Comparison of ENCODE assay signal across 8 cellular contexts in genomic region chr1:168136709-168137514, GRCh38. TPM values are rescaled to one million over a fixed set of nuclear protein-coding genes. Genes with fewer than 3 reads are reported as not detected.
DNase-seq lines count a peak whose midpoint lies in the region; ATAC-seq, FAIRE-seq and TF ChIP-seq lines count a peak whose summit lies in the region.

Gene GPR161, minus strand, starts transcription at chr1:168136930. Its CDS starts 32,080 bp downstream, at chr1:168104850.

- H3K27me3 ChIP-seq in GM12878 (replicated peaks in 1 of 2; ENCODE audit: control insufficient read depth in 2 of 2, insufficient read depth in 2 of 2, low read length in 1 of 2): peaks cover 11 to 20% of the 10 kb centered on the region in 2 experiments; a peak in 3 of 4 replicates
- no peaks in the 10 kb centered on the region for H3K27me3 ChIP-seq in right cardiac atrium (ENCODE audit: control insufficient read depth, insufficient read depth)

- RAD21 ChIA-PET in GM12878 (lab: Charles Lee; ENCODE audit: unreplicated experiment): no interaction called here

- H3K36me3 Mint-ChIP-seq in progenitor cell of endocrine pancreas (ENCODE audit: insufficient read depth): peaks cover 2% of the 10 kb centered on the region

- FAIRE-seq in RCC 7860 (lab: Jason Lieb, UNC) (no peak), GM12878 (lab: Jason Lieb, UNC) (no peak)

- ATAC-seq in HG02642 (IDR thresholded peaks at IDR 0.05; ENCODE audit: poor library complexity, unreplicated experiment) (peak; percentile 54), GM12878 (peak; percentile 69), right cardiac atrium (peak; percentile 66 to 75), GM19324 (IDR thresholded peaks at IDR 0.05; ENCODE audit: low FRiP score, unreplicated experiment) (no peak)

- H2AFZ ChIP-seq in GM12878 (ENCODE audit: control insufficient read depth, low read depth, low read length): peak within 1 kb of the TSS; percentile 64

- H3K36me3 ChIP-seq in GM12878 (ENCODE audit: control insufficient read depth in 2 of 2, insufficient read depth in 2 of 2, low read length in 1 of 2): no peaks in the 10 kb centered on the region

- H4K20me1 ChIP-seq in GM12878 (ENCODE audit: control insufficient read depth, insufficient read depth): no peaks in the 10 kb centered on the region

- 6% methylated on average over 27 of the region's 86 CpGs for WGBS in GM12878 (ENCODE audit: insufficient coverage, insufficient replicate concordance, low lambda C conversion rate, missing lambda C conversion rate)
- WGBS in right cardiac atrium: under 1% methylated on average over 86 of the region's 86 CpGs

- H3K27ac ChIP-seq in GM12878 (ENCODE audit: control insufficient read depth, insufficient read depth): no peak within 1 kb of the TSS
- H3K27ac ChIP-seq in right cardiac atrium (ENCODE audit: low read length): peak within 1 kb of the TSS; percentile 89

- H3K79me2 ChIP-seq in GM12878 (ENCODE audit: control insufficient read depth, insufficient read depth, low read length): no peaks in the 10 kb centered on the region

- H3K4me1 Mint-ChIP-seq in progenitor cell of endocrine pancreas (ENCODE audit: low read depth): peaks cover 30% of the 10 kb centered on the region

- no peak for TF ChIP-seq CTCF in GM12878 (IDR thresholded peaks at IDR 0.05 in 2 of 3, conservative IDR thresholded peaks at IDR 0.05 in 1 of 3; ENCODE audit: control insufficient read depth in 2 of 3, extremely low read depth in 1 of 3, insufficient read depth in 1 of 3, low read depth in 3 of 3, low read length in 3 of 3)
- TF ChIP-seq CTCF in progenitor cell of endocrine pancreas (IDR thresholded peaks at IDR 0.05; ENCODE audit: unreplicated experiment): no peak

- peak within 1 kb of the TSS; percentile 69 for H3K4me3 ChIP-seq in GM12878
- peak within 1 kb of the TSS; percentile 60 for H3K4me3 ChIP-seq in right cardiac atrium (ENCODE audit: low read length)

- no peak within 1 kb of the TSS for H3K9ac ChIP-seq in GM12878 (ENCODE audit: control insufficient read depth, insufficient read depth, low read length)

- peak within 1 kb of the TSS; percentile 97 for H3K4me2 ChIP-seq in GM12878 (ENCODE audit: control insufficient read depth, insufficient read depth)

- H3K4me3 Mint-ChIP-seq in progenitor cell of endocrine pancreas (ENCODE audit: low read depth): peak within 1 kb of the TSS; percentile 93

- DNase-seq in COLO668 (lab: John Stamatoyannopoulos, UW; ENCODE audit: unreplicated experiment) (peak; percentile 72), RCC 7860 (ENCODE audit: low spot score) (peak; percentile 20), GM12878 (ENCODE audit: low read depth, low spot score) (no peak), right cardiac atrium (peak; percentile 63 to 88 (median 83)), progenitor cell of endocrine pancreas (ENCODE audit: low spot score, unreplicated experiment) (peak; percentile 55), GF-D8 (lab: John Stamatoyannopoulos, UW) (no peak)

- CTCF ChIA-PET in GM12878 (lab: Yijun Ruan, JAX): interaction anchor here (0.7 kb wide), 1 partner anchor 8 kb away, joined by 3 read pairs; no protein-coding TSS in a partner anchor

- H3K27me3 Mint-ChIP-seq in progenitor cell of endocrine pancreas: no peaks in the 10 kb centered on the region

- no peak for TF ChIP-seq POLR2A in GM12878 (IDR thresholded peaks at IDR 0.05; ENCODE audit: low read depth, low read length)

- peak within 1 kb of the TSS; percentile 99 for H3K27ac Mint-ChIP-seq in progenitor cell of endocrine pancreas

- intact Hi-C loops in GM12878 (cut with micrococcal nuclease; ENCODE audit: unreplicated experiment) (no loop called here), right cardiac atrium (cut with DNase I) (no loop called here)

- TF ChIP-seq RAD21 in GM12878 (IDR thresholded peaks at IDR 0.05; ENCODE audit: insufficient read depth, low read depth, low read length): no peak

- TF ChIP-seq EP300 in GM12878 (IDR thresholded peaks at IDR 0.05; ENCODE audit: borderline replicate concordance in 1 of 2, control insufficient read depth in 1 of 2, low read depth in 2 of 2, low read length in 2 of 2): no peak

- POLR2A ChIA-PET in GM12878 (lab: Charles Lee): interaction anchor here (0.7 kb wide), 1 partner anchor 64 kb away, joined by 3 read pairs; no protein-coding TSS in a partner anchor

- in situ Hi-C loops in GM12878 (cut with MboI): no loop called here

- no peaks in the 10 kb centered on the region for H3K9me3 Mint-ChIP-seq in progenitor cell of endocrine pancreas (ENCODE audit: low read depth)

- no TSS peak for BruUV-seq in GM12878 (replicated peaks; lab: Mats Ljungman, UMichigan)

- H3K4me1 ChIP-seq in GM12878 (ENCODE audit: control insufficient read depth, insufficient read depth, low read length) (peaks cover 8% of the 10 kb centered on the region), right cardiac atrium (ENCODE audit: control insufficient read depth, insufficient read depth, low read length) (peaks cover 5% of the 10 kb centered on the region)

- H3K9me3 ChIP-seq in GM12878 (replicated peaks; ENCODE audit: control insufficient read depth, insufficient read depth, low read length) (no peaks in the 10 kb centered on the region), right cardiac atrium (ENCODE audit: control insufficient read depth, low read length) (no peaks in the 10 kb centered on the region)

- SMC1A ChIA-PET in GM12878 (lab: Charles Lee; ENCODE audit: uncharacterized antibody, unreplicated experiment): no interaction called here

TF ChIP-seq in GM12878, 131 proteins besides CTCF, POLR2A, EP300 and RAD21:
- TF ChIP-seq RAD51 (IDR thresholded peaks at IDR 0.05): no peak
- peak; percentile 22; the same call in 1 of the 2 replicates for TF ChIP-seq EED (IDR thresholded peaks at IDR 0.05; ENCODE audit: low read depth)

RNA-seq across cellular contexts. Expression of gene GPR161, which starts in this region (rescaled TPM):
- total RNA-seq in GM12878 (2013; cell fraction: nucleolus; rRNA removed): not detected in 2 replicates
- 0.17 and 0.71 TPM in 2 replicates for total RNA-seq in GM12878 (2014; rRNA removed)
- total RNA-seq in GM12878 (2014; rRNA removed; fragmentation: Illumina TruSeq; extraction: Trizol): 0.28 and 0.49 TPM in 2 replicates
- total RNA-seq in GM12878 (2021): 0.46 and 0.61 TPM in 2 replicates
- 0.09 TPM for polyA plus RNA-seq in GM12878 (2011; ENCODE audit: low read depth)
- polyA plus RNA-seq in GM12878 (2011; rRNA removed): not detected in 2 replicates
- polyA plus RNA-seq in GM12878 (2011; cell fraction: cytosol; rRNA removed): 0.05 TPM in 1 of 2 replicates, not detected in the other
- polyA plus RNA-seq in GM12878 (2011; cell fraction: nucleus; rRNA removed): 0.04 and 0.09 TPM in 2 replicates
- polyA plus RNA-seq in GM12878 (2012): 0.08 and 0.21 TPM in 2 replicates
- polyA plus RNA-seq in GM12878 (2014; fragmentation: Illumina TruSeq; extraction: Trizol): 0.22 and 0.43 TPM in 2 replicates
- under 1 TPM in 1 of 2 experiments, not detected in 1; 0.07 TPM for polyA plus RNA-seq in GM12878 (2014; fragmentation: Nextera tagmentation; extraction: Ambion mirVana)
- 0.13 and 0.29 TPM in 2 replicates for polyA plus RNA-seq in GM12878 (2014; rRNA removed)
- under 1 TPM; 0.08 to 0.39 TPM for polyA plus RNA-seq in GM12878 (2016; fragmentation: Nextera tagmentation; extraction: Ambion mirVana)
- not detected in 2 replicates for polyA minus RNA-seq in GM12878 (2011; rRNA and poly(A)+ RNA removed)
- polyA minus RNA-seq in GM12878 (2011; cell fraction: cytosol; rRNA and poly(A)+ RNA removed): not detected in 2 replicates
- polyA minus RNA-seq in GM12878 (2011; cell fraction: nucleus; rRNA and poly(A)+ RNA removed): not detected in 2 replicates
- 1 to 10 TPM; 3.8 to 5.9 (median 4.9) TPM for total RNA-seq in right cardiac atrium
- 2.3 TPM for polyA plus RNA-seq in right cardiac atrium
- 57.7 and 58.5 TPM in 2 replicates for total RNA-seq in progenitor cell of endocrine pancreas

Comparison
In these comparisons a context has a peak if more than half of its experiments do, and no peak if none do; other contexts are left out.
1. Peak in ATAC-seq, H3K4me3 ChIP-seq and H3K4me2 ChIP-seq in GM12878; RNA of the gene not detected or under 1 TPM.
2. DNase-seq: peak in COLO668 (single experiment), RCC 7860 (single experiment), right cardiac atrium (3 of 3) and progenitor cell of endocrine pancreas (single experiment); none in GM12878 (single experiment) and GF-D8 (single experiment).